ENCODE assay signal across 24 cellular contexts in the genomic region with DNA sequence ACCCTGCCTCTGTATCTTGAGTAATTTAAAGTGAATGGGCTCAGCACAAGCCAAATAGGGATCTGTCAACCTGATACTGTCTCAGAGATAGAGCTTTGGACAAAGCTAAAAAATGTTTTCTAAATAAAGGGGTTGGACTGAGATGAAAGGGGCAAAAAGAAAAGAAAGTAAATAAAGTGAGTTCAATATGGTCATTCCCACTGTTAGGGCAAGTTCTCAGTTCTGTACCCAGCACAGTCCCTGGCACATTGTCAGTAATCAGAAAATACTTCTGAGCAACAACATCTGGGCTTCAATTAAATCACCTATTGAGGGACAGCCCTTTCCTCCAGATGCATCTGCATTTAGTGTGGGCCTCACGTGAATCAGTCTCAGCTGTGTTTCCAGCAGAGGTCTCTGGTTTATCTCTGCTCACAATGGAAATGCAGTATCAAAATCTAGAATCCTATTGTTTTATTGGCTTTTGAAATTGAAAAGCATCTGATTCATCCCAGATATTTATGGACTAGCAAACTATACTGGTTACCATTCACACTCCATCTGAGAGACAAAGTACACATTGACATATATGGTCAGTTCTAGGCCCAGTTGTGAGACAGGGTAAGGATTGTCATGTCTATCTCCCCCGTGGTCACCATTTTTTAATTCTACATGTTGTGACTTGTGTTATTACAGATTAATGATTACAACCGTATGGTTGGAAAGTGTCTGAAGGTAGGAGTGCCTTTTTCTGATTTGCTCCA. TPM values are rescaled to one million over a fixed set of nuclear protein-coding genes. Genes with fewer than 3 reads are reported as not detected.
DNase-seq lines count a peak whose midpoint lies in the region; ATAC-seq and TF ChIP-seq lines count a peak whose summit lies in the region.
"Had no signal": no experiment of that assay in that cellular context is flagged by ENCODE, and none has a peak within 500 bp of the region (broad histone marks: within the 10 kb centered on the region; RNA-seq: fewer than 3 reads in every experiment).

No MANE protein-coding gene starts in this region.

- H3K9me3 Mint-ChIP-seq in osteocyte (ENCODE audit: unreplicated experiment) = no peaks in the 10 kb centered on the region
- H3K9me3 Mint-ChIP-seq: activated B cell treated with CpG ODN at 0.5 μM for 24 hours; activated T-helper 1 cell treated with anti-CD3 and anti-CD28 coated beads, Interleukin-12 subunit alpha, Interleukin-12 subunit beta, Interleukin-2, Interleukin-4 antibody, amounts not matched to agents 30 ng/mL and 10 ng/mL and 1 ng/mL, durations not matched to agents 14 hours and 24 hours and 36 hours; naive thymus-derived CD4-positive, alpha-beta T cell had no signal

- H3K27ac Mint-ChIP-seq in osteocyte (ENCODE audit: unreplicated experiment) = peak overlapping the region; percentile 89
- H3K27ac Mint-ChIP-seq: activated B cell treated with CpG ODN at 0.5 μM for 24 hours; activated T-helper 1 cell treated with anti-CD3 and anti-CD28 coated beads, Interleukin-12 subunit alpha, Interleukin-12 subunit beta, Interleukin-2, Interleukin-4 antibody, amounts not matched to agents 30 ng/mL and 10 ng/mL and 1 ng/mL, durations not matched to agents 14 hours and 24 hours and 36 hours; CD14-positive monocyte; naive thymus-derived CD4-positive, alpha-beta T cell; type B pancreatic cell had no signal

- no peaks in the 10 kb centered on the region for H3K36me3 Mint-ChIP-seq in osteocyte (ENCODE audit: unreplicated experiment)
- H3K36me3 Mint-ChIP-seq: CD14-positive monocyte; naive thymus-derived CD4-positive, alpha-beta T cell; type B pancreatic cell had no signal

- TF ChIP-seq CTCF in RWPE2 (IDR thresholded peaks at IDR 0.05; ENCODE audit: poor library complexity, severe bottlenecking) (no peak), foreskin keratinocyte (conservative IDR thresholded peaks at IDR 0.05) (no peak), osteocyte (IDR thresholded peaks at IDR 0.05) (no peak), GM13977 (IDR thresholded peaks at IDR 0.05; ENCODE audit: extremely low read depth, insufficient read depth, missing control alignments) (no peak)

- H3K4me3 ChIP-seq in ACC112 (ENCODE audit: low read depth, low read length) (no peak overlapping the region), RWPE2 (ENCODE audit: severe bottlenecking) (no peak overlapping the region)
- H3K4me3 ChIP-seq: MG63, pancreas, stomach had no signal

- H3K79me2 ChIP-seq in ACC112 (ENCODE audit: control insufficient read depth, insufficient read depth, low read length, unreplicated experiment) = no peaks in the 10 kb centered on the region

- H3K27me3 Mint-ChIP-seq in osteocyte (ENCODE audit: unreplicated experiment) = no peaks in the 10 kb centered on the region
- H3K27me3 Mint-ChIP-seq: activated B cell treated with CpG ODN at 0.5 μM for 24 hours, type B pancreatic cell had no signal

- DNase-seq in RWPE2 (ENCODE audit: low spot score) = no peak
- no peak for DNase-seq in foreskin keratinocyte
- DNase-seq in osteocyte (ENCODE audit: extremely low spot score, unreplicated experiment) = no peak
- DNase-seq in GM13977 (ENCODE audit: low spot score) = no peak
- DNase-seq in activated gamma-delta T cell treated with Interleukin-2 at 50 U/mL for 16 hours = no peak
- DNase-seq in NOMO-1 treated with dmso at 0.1 percent for 144 hours (lab: John Stamatoyannopoulos, UW; ENCODE audit: unreplicated experiment) = no peak
- DNase-seq in central memory CD4-positive, alpha-beta T cell = no peak
- DNase-seq: activated B cell treated with CpG ODN at 0.5 μM for 24 hours; activated naive CD4-positive, alpha-beta T cell treated with anti-CD3 and anti-CD28 coated beads, Interleukin-2, amount 50 U/mL, for 16 hours; amygdala; dermis blood vessel endothelial cell; head of caudate nucleus; KBM-7; MG63; naive thymus-derived CD4-positive, alpha-beta T cell; pancreas; SHP77; stomach; SW 1271 had no signal

- no peak overlapping the region for H2AFZ ChIP-seq in ACC112 (ENCODE audit: low read length, unreplicated experiment)

- H3K27ac ChIP-seq in ACC112 (ENCODE audit: low read depth, low read length) (peak overlapping the region; percentile 90), RWPE2 (ENCODE audit: poor library complexity, severe bottlenecking) (peak overlapping the region; percentile 73), foreskin keratinocyte (peak overlapping the region; percentile 98)

- peaks cover 50% of the 10 kb centered on the region for H3K4me1 Mint-ChIP-seq in osteocyte (ENCODE audit: unreplicated experiment)
- H3K4me1 Mint-ChIP-seq: activated B cell treated with CpG ODN at 0.5 μM for 24 hours; CD14-positive monocyte; naive thymus-derived CD4-positive, alpha-beta T cell had no signal

- ATAC-seq in RWPE2 (ENCODE audit: low read depth) (no peak), foreskin keratinocyte (no peak)
- ATAC-seq: naive thymus-derived CD4-positive, alpha-beta T cell had no signal

- in situ Hi-C loops in GM13977 (cut with MboI; ENCODE audit: low pct_unique_long_range_greater_than_20kb, low sequenced_read_pairs, unreplicated experiment) = no loop called here

- no peak overlapping the region for H3K4me3 Mint-ChIP-seq in osteocyte (ENCODE audit: unreplicated experiment)
- H3K4me3 Mint-ChIP-seq: activated B cell treated with CpG ODN at 0.5 μM for 24 hours; activated T-helper 1 cell treated with anti-CD3 and anti-CD28 coated beads, Interleukin-12 subunit alpha, Interleukin-12 subunit beta, Interleukin-2, Interleukin-4 antibody, amounts not matched to agents 30 ng/mL and 10 ng/mL and 1 ng/mL, durations not matched to agents 14 hours and 24 hours and 36 hours; CD14-positive monocyte; naive thymus-derived CD4-positive, alpha-beta T cell; type B pancreatic cell had no signal

- H3K9me3 ChIP-seq in RWPE2 (ENCODE audit: severe bottlenecking) = no peaks in the 10 kb centered on the region
- H3K9me3 ChIP-seq: MG63, pancreas, stomach had no signal

- H3K4me1 ChIP-seq in ACC112 (ENCODE audit: control insufficient read depth, insufficient read depth, low read length, unreplicated experiment) = peaks cover 38% of the 10 kb centered on the region
- peaks cover 19% of the 10 kb centered on the region for H3K4me1 ChIP-seq in RWPE2 (ENCODE audit: insufficient read depth, poor library complexity, severe bottlenecking)
- H3K4me1 ChIP-seq in foreskin keratinocyte = peaks cover 36% of the 10 kb centered on the region
- H3K4me1 ChIP-seq: pancreas had no signal

- no peaks in the 10 kb centered on the region for H3K36me3 ChIP-seq in ACC112 (ENCODE audit: insufficient read depth, low read length)
- H3K36me3 ChIP-seq in RWPE2 (ENCODE audit: low read depth) = no peaks in the 10 kb centered on the region
- H3K36me3 ChIP-seq: MG63, pancreas, stomach had no signal

- H3K27me3 ChIP-seq in ACC112 (ENCODE audit: insufficient read depth, low read length) (no peaks in the 10 kb centered on the region), RWPE2 (ENCODE audit: insufficient read depth, poor library complexity, severe bottlenecking) (no peaks in the 10 kb centered on the region), foreskin keratinocyte (no peaks in the 10 kb centered on the region)
- H3K27me3 ChIP-seq: MG63, pancreas, stomach had no signal

RNA-seq across cellular contexts. Expression of gene ZNF474, which starts 35.7 kb away (rescaled TPM):
- total RNA-seq in foreskin keratinocyte = not detected in 2 replicates
- not detected in 2 replicates for polyA plus RNA-seq in foreskin keratinocyte
- total RNA-seq in osteocyte = not detected in 2 replicates
- total RNA-seq: activated B cell treated with CpG ODN at 0.5 μM for 24 hours; activated T-helper 1 cell treated with anti-CD3 and anti-CD28 coated beads, Interleukin-12 subunit alpha, Interleukin-12 subunit beta, Interleukin-2, Interleukin-4 antibody, amounts not matched to agents 30 ng/mL and 10 ng/mL and 1 ng/mL, durations not matched to agents 14 hours and 24 hours and 36 hours; cardiac septum had no signal
- polyA plus RNA-seq: CD14-positive monocyte had no signal
